21 cellular contexts compared by ENCODE assay signal in the genomic region with DNA sequence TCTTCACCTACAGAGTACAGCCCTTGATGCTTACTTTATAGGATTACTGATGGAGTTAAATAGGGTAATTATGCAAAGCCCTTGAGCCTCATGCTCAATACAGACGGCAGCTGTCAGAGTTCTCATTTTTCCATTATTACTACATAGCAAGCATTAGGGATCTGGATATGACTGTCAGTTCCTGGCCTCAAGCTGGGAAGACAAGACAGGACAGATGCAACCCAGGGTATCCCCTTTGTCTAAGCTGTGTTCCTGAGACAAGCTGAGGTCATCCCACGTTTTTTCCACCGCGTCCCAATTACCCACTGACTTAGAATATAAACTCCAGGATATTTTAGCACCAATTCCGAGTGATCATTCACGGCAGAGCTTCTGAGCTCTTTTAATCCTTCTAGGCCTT.
DNase-seq lines count a peak whose midpoint lies in the region; ATAC-seq and TF ChIP-seq lines count a peak whose summit lies in the region.
"Had no signal": no experiment of that assay in that cellular context is flagged by ENCODE, and none has a peak within 500 bp of the region (broad histone marks: within the 10 kb centered on the region; RNA-seq: fewer than 3 reads in every experiment).

No MANE protein-coding gene starts in this region.

- H3K36me3 ChIP-seq in trophoblast cell (ENCODE audit: control insufficient read depth in 1 of 2, insufficient read depth in 2 of 2, low read length in 2 of 2) (no peaks in the 10 kb centered on the region), gastroesophageal sphincter (no peaks in the 10 kb centered on the region)
- H3K36me3 ChIP-seq: heart right ventricle, MG63, spleen, stomach, transverse colon had no signal

- H3K4me1 Mint-ChIP-seq in mesothelial cell of epicardium, result no peaks in the 10 kb centered on the region

- H3K4ac ChIP-seq in trophoblast cell (ENCODE audit: low read depth, low read length), result no peak overlapping the region

- H2AFZ ChIP-seq in trophoblast cell (ENCODE audit: insufficient read depth, low read length, poor library complexity), result no peak overlapping the region

- H3K79me2 ChIP-seq in trophoblast cell (ENCODE audit: control insufficient read depth, insufficient read depth, low read length, poor library complexity), result no peaks in the 10 kb centered on the region

- H3K9me3 ChIP-seq in trophoblast cell (ENCODE audit: insufficient read depth, low read depth, low read length), result no peaks in the 10 kb centered on the region
- no peaks in the 10 kb centered on the region for H3K9me3 ChIP-seq in gastroesophageal sphincter
- H3K9me3 ChIP-seq: body of pancreas, heart right ventricle, MG63, spleen, stomach, transverse colon had no signal

- H3K9me3 Mint-ChIP-seq in mesothelial cell of epicardium, result no peaks in the 10 kb centered on the region

- H3K4me3 Mint-ChIP-seq in mesothelial cell of epicardium, result no peak overlapping the region

- H4K91ac ChIP-seq in trophoblast cell (ENCODE audit: low read depth, low read length), result no peak overlapping the region

- H3K27ac Mint-ChIP-seq in mesothelial cell of epicardium, result no peak overlapping the region

- H3K27me3 Mint-ChIP-seq in mesothelial cell of epicardium (ENCODE audit: low read depth), result peaks cover 57% of the 10 kb centered on the region

- H3K23ac ChIP-seq in trophoblast cell (ENCODE audit: low read length), result no peak overlapping the region

- H3K4me2 ChIP-seq in trophoblast cell (ENCODE audit: low read length), result no peak overlapping the region

- no peaks in the 10 kb centered on the region for H3K36me3 Mint-ChIP-seq in mesothelial cell of epicardium

- H3K9ac ChIP-seq in trophoblast cell (ENCODE audit: low read length), result no peak overlapping the region

- H3K14ac ChIP-seq in trophoblast cell (ENCODE audit: low read length), result no peak overlapping the region

- DNase-seq in DMS 273 (lab: John Stamatoyannopoulos, UW; ENCODE audit: unreplicated experiment), result peak; percentile 58
- DNase-seq in NCI-H1694 (lab: John Stamatoyannopoulos, UW), result peak; percentile 38
- DNase-seq in NCI-H748 (lab: John Stamatoyannopoulos, UW; ENCODE audit: unreplicated experiment), result peak; percentile 81
- peak; percentile 66 to 70 for DNase-seq in foreskin keratinocyte
- no peak for DNase-seq in trophoblast cell
- no peak for DNase-seq in mesothelial cell of epicardium (ENCODE audit: low spot score in 2 of 2, unreplicated experiment in 2 of 2)
- DNase-seq in T-helper 2 cell, result no peak
- DNase-seq: activated CD4-positive, alpha-beta T cell treated with anti-CD3 and anti-CD28 coated beads for 48 hours; body of pancreas; DMS53; GOT3; heart right ventricle; MG63; nucleus accumbens; OCI-M1; Right ventricle myocardium superior; spleen; stimulated activated CD4-positive, alpha-beta T cell treated with anti-CD3 and anti-CD28 coated beads, Interleukin-4, amount 100 ng/mL, for 24 hours; stomach; transverse colon had no signal

- no peak overlapping the region for H4K8ac ChIP-seq in trophoblast cell (ENCODE audit: low read depth, low read length)

- no peak for TF ChIP-seq EP300 in gastroesophageal sphincter (IDR thresholded peaks at IDR 0.05)

- H3K4me3 ChIP-seq in trophoblast cell (ENCODE audit: low read depth, low read length), result no peak overlapping the region
- no peak overlapping the region for H3K4me3 ChIP-seq in gastroesophageal sphincter
- H3K4me3 ChIP-seq: body of pancreas, heart right ventricle, MG63, spleen, stomach, transverse colon had no signal

- H3K27me3 ChIP-seq in foreskin keratinocyte (no peaks in the 10 kb centered on the region), trophoblast cell (ENCODE audit: insufficient read depth, low read length) (no peaks in the 10 kb centered on the region), gastroesophageal sphincter (peaks cover 18% of the 10 kb centered on the region)
- H3K27me3 ChIP-seq: body of pancreas, stomach, transverse colon had no signal

- no peak overlapping the region for H4K12ac ChIP-seq in trophoblast cell (ENCODE audit: low read depth, low read length)

- H3K79me1 ChIP-seq in trophoblast cell (ENCODE audit: low read length), result no peaks in the 10 kb centered on the region

- ATAC-seq in foreskin keratinocyte (peak; percentile 59), gastroesophageal sphincter (no peak)
- ATAC-seq: body of pancreas, heart right ventricle had no signal

- H3K27ac ChIP-seq in foreskin keratinocyte (no peak overlapping the region), trophoblast cell (ENCODE audit: low read depth, low read length) (no peak overlapping the region), gastroesophageal sphincter (no peak overlapping the region)
- H3K27ac ChIP-seq: body of pancreas, heart right ventricle, spleen, stomach, transverse colon had no signal

- TF ChIP-seq POLR2A in gastroesophageal sphincter (IDR thresholded peaks at IDR 0.05), result no peak

- H2BK5ac ChIP-seq in trophoblast cell (ENCODE audit: low read depth, low read length, poor library complexity), result no peak overlapping the region

- WGBS in trophoblast cell (ENCODE audit: extremely low coverage, insufficient coverage, insufficient read length), result no CpG with 5 or more reads among the region's 6 CpGs
- 77 to 82% methylated on average over 2 to 6 of the region's 6 CpGs for WGBS in gastroesophageal sphincter (ENCODE audit: low coverage in 1 of 2), 2 donors

- TF ChIP-seq CTCF in foreskin keratinocyte (conservative IDR thresholded peaks at IDR 0.05) (no peak), mesothelial cell of epicardium (IDR thresholded peaks at IDR 0.05; ENCODE audit: unreplicated experiment) (no peak), gastroesophageal sphincter (IDR thresholded peaks at IDR 0.05) (no peak)

- no peak overlapping the region for H2BK120ac ChIP-seq in trophoblast cell (ENCODE audit: insufficient read depth, low read length, poor library complexity)

- H3K18ac ChIP-seq in trophoblast cell (ENCODE audit: low read length), result no peak overlapping the region

- no peak overlapping the region for H2BK12ac ChIP-seq in trophoblast cell (ENCODE audit: low read length)

- H3K4me1 ChIP-seq in foreskin keratinocyte, result peaks cover 35% of the 10 kb centered on the region
- H3K4me1 ChIP-seq in trophoblast cell (ENCODE audit: control insufficient read depth in 1 of 2, insufficient read depth in 2 of 2, low read length in 2 of 2), result no peaks in the 10 kb centered on the region
- no peaks in the 10 kb centered on the region for H3K4me1 ChIP-seq in gastroesophageal sphincter
- H3K4me1 ChIP-seq: body of pancreas, heart right ventricle, spleen, stomach, transverse colon had no signal

- H2AK5ac ChIP-seq in trophoblast cell (ENCODE audit: low read length), result no peak overlapping the region

Comparison
In these comparisons a context has a peak if more than half of its experiments do, and no peak if none do; other contexts are left out.
1. DNase-seq: peak in DMS 273 (single experiment), NCI-H1694 (single experiment), NCI-H748 (single experiment) and foreskin keratinocyte (2 of 2); none in trophoblast cell (0 of 2), mesothelial cell of epicardium (0 of 2) and T-helper 2 cell (0 of 5).